ENCODE assay signal across 18 cellular contexts in genomic region chr9:94758844-94759243, GRCh38.
"Had no signal": no experiment of that assay in that cellular context is flagged by ENCODE, and none has a peak within 500 bp of the region (broad histone marks: within the 10 kb centered on the region; RNA-seq: fewer than 3 reads in every experiment).

No MANE protein-coding gene starts in this region.

- H3K4me1 ChIP-seq: lower lobe of right lung, right lobe of liver, tibial nerve, upper lobe of left lung had no signal

- DNase-seq: dorsolateral prefrontal cortex; effector CD4-positive, alpha-beta T cell; left ventricle myocardium superior; lower lobe of right lung; naive thymus-derived CD8-positive, alpha-beta T cell; nephron progenitor cell; occipital lobe; ovary; posterior cingulate gyrus; retina; right lobe of liver; small intestine; stimulated activated CD4-positive, alpha-beta T cell treated with anti-CD3 and anti-CD28 coated beads, Interleukin-15, amount 100 ng/mL, for 24 hours; stimulated activated CD4-positive, alpha-beta T cell treated with anti-CD3 and anti-CD28 coated beads, Interleukin-2, amount 100 ng/mL, for 48 hours; stimulated activated naive B cell treated with anti-CD40 and anti-IgM and Interleukin-4, amounts not matched to agents 10 μg/mL and 1 μg/mL and 100 μg/mL, for 72 hours; upper lobe of left lung had no signal

- H3K9me3 ChIP-seq: lower lobe of right lung, ovary, right lobe of liver, thoracic aorta, tibial nerve, upper lobe of left lung had no signal

- ATAC-seq: left ventricle myocardium superior; lower lobe of right lung; naive thymus-derived CD8-positive, alpha-beta T cell; right lobe of liver; stimulated activated naive B cell treated with anti-CD40 and anti-IgM and Interleukin-4, amounts not matched to agents 10 μg/mL and 1 μg/mL and 100 μg/mL, for 72 hours had no signal

- H3K27me3 ChIP-seq: dorsolateral prefrontal cortex, ovary, right lobe of liver, tibial nerve, upper lobe of left lung had no signal

- H3K27ac ChIP-seq: lower lobe of right lung, ovary, right lobe of liver, thoracic aorta, tibial nerve, upper lobe of left lung had no signal

- H3K36me3 ChIP-seq: ovary, right lobe of liver had no signal

- H3K4me3 ChIP-seq: dorsolateral prefrontal cortex, lower lobe of right lung, ovary, right lobe of liver, thoracic aorta, tibial nerve, upper lobe of left lung had no signal
